ENCODE assay signal across 36 cellular contexts in the genomic region with DNA sequence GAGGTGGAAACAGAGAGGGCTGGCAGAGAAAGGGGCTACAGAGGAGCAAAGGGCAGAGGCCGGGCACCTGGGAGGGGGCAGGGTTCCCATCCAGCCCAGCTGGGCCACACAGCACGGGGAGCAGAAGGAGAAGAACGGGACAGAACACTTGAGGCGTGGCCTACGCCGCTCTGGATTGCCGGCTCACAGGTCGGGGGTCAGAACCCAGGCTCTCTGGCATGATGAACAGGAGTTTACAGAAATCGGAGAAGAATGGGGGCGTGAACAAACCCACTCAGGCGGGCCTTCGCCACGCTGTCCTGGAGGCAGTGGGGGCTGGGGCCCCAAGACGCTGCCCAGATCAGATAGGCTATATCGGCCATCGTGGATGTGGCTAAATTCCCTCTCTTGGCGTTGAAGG.
"Had no signal": no experiment of that assay in that cellular context is flagged by ENCODE, and none has a peak within 500 bp of the region (broad histone marks: within the 10 kb centered on the region; RNA-seq: fewer than 3 reads in every experiment).

No MANE protein-coding gene starts in this region.

- DNase-seq: activated B cell treated with CpG ODN at 0.5 μM for 24 hours; activated CD4-positive, alpha-beta T cell treated with anti-CD3 and anti-CD28 coated beads for 48 hours; activated CD4-positive, alpha-beta T cell treated with anti-CD3 and anti-CD28 coated beads, Interleukin-2, amount 50 U/mL, for 1 hour; activated CD4-positive, alpha-beta T cell treated with anti-CD3 and anti-CD28 coated beads, Interleukin-2, amount 50 U/mL, for 48 hours; activated CD8-positive, alpha-beta memory T cell treated with anti-CD3 and anti-CD28 coated beads, Interleukin-2, amount 10 ng/mL, durations not matched to agents 7 days and 5 days; activated CD8-positive, alpha-beta memory T cell treated with anti-CD3 and anti-CD28 coated beads, Interleukin-2, amount 50 U/mL, for 4 hours; activated CD8-positive, alpha-beta T cell treated with anti-CD3 and anti-CD28 coated beads for 36 hours; activated gamma-delta T cell treated with Interleukin-2 at 50 U/mL for 16 hours; activated naive CD4-positive, alpha-beta T cell treated with anti-CD3 and anti-CD28 coated beads, Interleukin-2, amount 50 U/mL, for 16 hours; activated naive CD4-positive, alpha-beta T cell treated with Interleukin-2 at 50 U/mL for 16 hours; activated T-cell treated with anti-CD3 and anti-CD28 coated beads, Interleukin-2, amount 50 U/mL, for 1 hour; activated T-cell treated with anti-CD3 and anti-CD28 coated beads, Interleukin-2, amount 50 U/mL, for 48 hours; amniotic stem cell; anterior cingulate cortex; brain microvascular endothelial cell; colonic mucosa; dorsolateral prefrontal cortex; effector memory CD4-positive, alpha-beta T cell; foreskin fibroblast; head of caudate nucleus; T-helper 1 cell; T-helper 17 cell; T1000; WERI-Rb-1 had no signal

- H3K9me3 ChIP-seq: colonic mucosa had no signal

- H3K36me3 ChIP-seq: brain microvascular endothelial cell, colonic mucosa, WERI-Rb-1 had no signal

- H3K27me3 ChIP-seq: brain microvascular endothelial cell, colonic mucosa had no signal

- H3K4me3 ChIP-seq: colonic mucosa, dorsolateral prefrontal cortex had no signal

- H3K4me1 Mint-ChIP-seq: activated B cell treated with CpG ODN at 0.5 μM for 24 hours; activated CD8-positive, alpha-beta memory T cell treated with anti-CD3 and anti-CD28 coated beads, Interleukin-2, amount 10 ng/mL, durations not matched to agents 7 days and 5 days had no signal

- H3K4me1 ChIP-seq: colonic mucosa had no signal

- H3K4me3 Mint-ChIP-seq: activated B cell treated with CpG ODN at 0.5 μM for 24 hours; activated CD8-positive, alpha-beta memory T cell treated with anti-CD3 and anti-CD28 coated beads, Interleukin-2, amount 10 ng/mL, durations not matched to agents 7 days and 5 days; activated CD8-positive, alpha-beta T cell treated with anti-CD3 and anti-CD28 coated beads for 36 hours; activated naive CD8-positive, alpha-beta T cell; activated T-helper 1 cell treated with anti-CD3 and anti-CD28 coated beads, Interleukin-12 subunit alpha, Interleukin-12 subunit beta, Interleukin-2, Interleukin-4 antibody, amounts not matched to agents 30 ng/mL and 10 ng/mL and 1 ng/mL, durations not matched to agents 14 hours and 24 hours and 36 hours; dendritic cell treated with granulocyte-macrophage colony-stimulating factor and Interleukin-4, amounts not matched to agents 40 ng/mL and 50 ng/mL, for 4 days; T-helper 17 cell; T-helper 2 cell treated with Interferon-gamma antibody and Interleukin-4, amounts not matched to agents 5 μg/mL and 100 μg/mL, for 36 hours had no signal

- H3K27ac Mint-ChIP-seq: activated B cell treated with CpG ODN at 0.5 μM for 24 hours; activated CD8-positive, alpha-beta memory T cell treated with anti-CD3 and anti-CD28 coated beads, Interleukin-2, amount 10 ng/mL, durations not matched to agents 7 days and 5 days; activated CD8-positive, alpha-beta T cell treated with anti-CD3 and anti-CD28 coated beads for 36 hours; activated naive CD8-positive, alpha-beta T cell; activated T-helper 1 cell treated with anti-CD3 and anti-CD28 coated beads, Interleukin-12 subunit alpha, Interleukin-12 subunit beta, Interleukin-2, Interleukin-4 antibody, amounts not matched to agents 30 ng/mL and 10 ng/mL and 1 ng/mL, durations not matched to agents 14 hours and 24 hours and 36 hours; activated T-helper 2 cell treated with anti-CD3 and anti-CD28 coated beads, Interferon-gamma antibody, Interleukin-2, Interleukin-4, amounts not matched to agents 10 μg/mL and 5 μg/mL and 100 μg/mL, durations not matched to agents 14 hours and 24 hours and 36 hours; dendritic cell treated with granulocyte-macrophage colony-stimulating factor and Interleukin-4, amounts not matched to agents 40 ng/mL and 50 ng/mL, for 4 days; T-helper 17 cell; T-helper 2 cell treated with Interferon-gamma antibody and Interleukin-4, amounts not matched to agents 5 μg/mL and 100 μg/mL, for 36 hours had no signal

- H3K36me3 Mint-ChIP-seq: activated CD8-positive, alpha-beta memory T cell treated with anti-CD3 and anti-CD28 coated beads, Interleukin-2, amount 10 ng/mL, durations not matched to agents 7 days and 5 days; activated naive CD8-positive, alpha-beta T cell had no signal

- FAIRE-seq: astrocyte, bronchial epithelial cell, endometrium, endothelial cell of umbilical vein, frontal cortex had no signal

- H3K27ac ChIP-seq: brain microvascular endothelial cell, colonic mucosa, dorsolateral prefrontal cortex, epithelial cell of prostate, WERI-Rb-1 had no signal

- H3K27me3 Mint-ChIP-seq: activated B cell treated with CpG ODN at 0.5 μM for 24 hours; activated CD8-positive, alpha-beta memory T cell treated with anti-CD3 and anti-CD28 coated beads, Interleukin-2, amount 10 ng/mL, durations not matched to agents 7 days and 5 days; activated CD8-positive, alpha-beta T cell treated with anti-CD3 and anti-CD28 coated beads for 36 hours; activated naive CD8-positive, alpha-beta T cell; dendritic cell treated with granulocyte-macrophage colony-stimulating factor and Interleukin-4, amounts not matched to agents 40 ng/mL and 50 ng/mL, for 4 days had no signal

- H3K9me3 Mint-ChIP-seq: activated B cell treated with CpG ODN at 0.5 μM for 24 hours; activated CD8-positive, alpha-beta T cell treated with anti-CD3 and anti-CD28 coated beads for 36 hours; activated T-helper 1 cell treated with anti-CD3 and anti-CD28 coated beads, Interleukin-12 subunit alpha, Interleukin-12 subunit beta, Interleukin-2, Interleukin-4 antibody, amounts not matched to agents 30 ng/mL and 10 ng/mL and 1 ng/mL, durations not matched to agents 14 hours and 24 hours and 36 hours; activated T-helper 2 cell treated with anti-CD3 and anti-CD28 coated beads, Interferon-gamma antibody, Interleukin-2, Interleukin-4, amounts not matched to agents 10 μg/mL and 5 μg/mL and 100 μg/mL, durations not matched to agents 14 hours and 24 hours and 36 hours; dendritic cell treated with granulocyte-macrophage colony-stimulating factor and Interleukin-4, amounts not matched to agents 40 ng/mL and 50 ng/mL, for 4 days; T-helper 2 cell treated with Interferon-gamma antibody and Interleukin-4, amounts not matched to agents 5 μg/mL and 100 μg/mL, for 36 hours had no signal

- ATAC-seq: activated CD4-positive, CD25-positive, alpha-beta regulatory T cell treated with anti-CD3 and anti-CD28 coated beads, Interleukin-2, amount 50 U/mL, for 24 hours; activated CD8-positive, alpha-beta memory T cell treated with anti-CD3 and anti-CD28 coated beads, Interleukin-2, amount 10 ng/mL, durations not matched to agents 7 days and 5 days; activated CD8-positive, alpha-beta T cell treated with anti-CD3 and anti-CD28 coated beads for 36 hours; T-helper 17 cell had no signal
